In the genomic region with DNA sequence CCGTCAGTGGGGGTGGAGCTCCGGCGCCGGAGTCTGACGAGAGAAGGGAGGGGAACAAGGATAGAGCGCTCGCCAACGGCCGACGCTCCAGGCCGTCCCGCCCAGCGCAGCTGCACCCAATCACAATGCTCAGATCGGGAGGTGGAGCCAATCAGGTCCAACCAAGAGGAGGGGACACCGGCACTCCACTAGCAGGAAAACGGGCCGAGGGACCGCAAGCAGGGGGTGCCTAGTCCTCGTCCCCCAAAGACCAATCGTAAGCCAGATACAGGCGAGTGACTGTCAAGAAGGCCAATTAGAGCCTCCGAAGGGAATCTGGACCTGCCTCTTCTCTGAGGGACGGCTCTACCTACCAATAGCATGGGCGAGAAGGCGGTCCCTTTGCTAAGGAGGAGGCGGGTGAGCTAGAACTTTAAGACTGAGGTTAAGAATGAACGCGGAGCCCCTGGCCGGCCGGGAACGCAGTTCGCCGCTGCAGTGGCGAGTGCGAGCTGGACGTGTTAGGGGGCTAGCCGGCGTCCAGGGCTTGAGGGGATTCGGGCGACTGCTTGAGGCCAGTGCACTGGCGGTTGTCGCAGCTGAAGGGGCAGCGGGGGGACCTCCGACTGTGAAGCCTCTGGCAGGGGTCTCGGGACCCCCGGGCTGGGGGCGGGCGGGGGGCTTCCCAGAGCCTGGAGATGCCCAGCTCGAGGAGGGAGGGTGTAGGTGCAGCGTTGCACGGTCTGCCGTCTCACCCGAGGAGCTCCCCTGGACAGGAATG, we compare ENCODE assay signal across 8 cellular contexts. TPM values are rescaled to one million over a fixed set of nuclear protein-coding genes. Genes with fewer than 3 reads are reported as not detected.
A peak's percentile ranks its signal among the peaks of the same experiment; 100 is the strongest.
DNase-seq lines count a peak whose midpoint lies in the region; ATAC-seq and TF ChIP-seq lines count a peak whose summit lies in the region.

A gene with protein sequence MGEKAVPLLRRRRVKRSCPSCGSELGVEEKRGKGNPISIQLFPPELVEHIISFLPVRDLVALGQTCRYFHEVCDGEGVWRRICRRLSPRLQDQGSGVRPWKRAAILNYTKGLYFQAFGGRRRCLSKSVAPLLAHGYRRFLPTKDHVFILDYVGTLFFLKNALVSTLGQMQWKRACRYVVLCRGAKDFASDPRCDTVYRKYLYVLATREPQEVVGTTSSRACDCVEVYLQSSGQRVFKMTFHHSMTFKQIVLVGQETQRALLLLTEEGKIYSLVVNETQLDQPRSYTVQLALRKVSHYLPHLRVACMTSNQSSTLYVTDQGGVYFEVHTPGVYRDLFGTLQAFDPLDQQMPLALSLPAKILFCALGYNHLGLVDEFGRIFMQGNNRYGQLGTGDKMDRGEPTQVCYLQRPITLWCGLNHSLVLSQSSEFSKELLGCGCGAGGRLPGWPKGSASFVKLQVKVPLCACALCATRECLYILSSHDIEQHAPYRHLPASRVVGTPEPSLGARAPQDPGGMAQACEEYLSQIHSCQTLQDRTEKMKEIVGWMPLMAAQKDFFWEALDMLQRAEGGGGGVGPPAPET (plus strand): TSS at position 63 of the 760 bp plus-strand sequence. CDS start 298 bp downstream, at position 361.

- H3K9me3 Mint-ChIP-seq in progenitor cell of endocrine pancreas (ENCODE audit: low read depth), result no peaks in the 10 kb centered on the region

- H3K9me3 ChIP-seq in T-helper 17 cell (ENCODE audit: control insufficient read depth, low read length, poor library complexity, severe bottlenecking) (no peaks in the 10 kb centered on the region), upper lobe of right lung (no peaks in the 10 kb centered on the region)

- H3K36me3 ChIP-seq in upper lobe of right lung, result peaks cover 17% of the 10 kb centered on the region

- H3K36me3 Mint-ChIP-seq in T-helper 17 cell (ENCODE audit: low read depth) (peaks cover 6% of the 10 kb centered on the region), progenitor cell of endocrine pancreas (ENCODE audit: insufficient read depth) (no peaks in the 10 kb centered on the region)

- H3K4me3 ChIP-seq in upper lobe of right lung, result peak within 1 kb of the TSS; percentile 98

- no peaks in the 10 kb centered on the region for H3K27me3 ChIP-seq in upper lobe of right lung

- peak; percentile 76 for ATAC-seq in GM18499 (IDR thresholded peaks at IDR 0.05; ENCODE audit: insufficient read depth, unreplicated experiment)
- ATAC-seq in HG02938 (IDR thresholded peaks at IDR 0.05; ENCODE audit: unreplicated experiment), result peak; percentile 91
- peak; percentile 85 for ATAC-seq in T-helper 17 cell
- peak; percentile 90 for ATAC-seq in left ventricle myocardium superior
- ATAC-seq in upper lobe of right lung, result peak; percentile 89

- H3K27ac Mint-ChIP-seq in T-helper 17 cell (peak within 1 kb of the TSS; percentile 98), progenitor cell of endocrine pancreas (peak within 1 kb of the TSS; percentile 98)

- intact Hi-C loops in left ventricle myocardium superior (cut with micrococcal nuclease) (no loop called here), upper lobe of right lung (cut with DNase I) (no loop called here)

- DNase-seq in NCI-H1694 treated with DMSO at 0.1 percent for 48 hours (lab: John Stamatoyannopoulos, UW) (peak; percentile 99), T-helper 17 cell (peak; percentile 97 to 99 (median 98)), anterior cingulate cortex (lab: John Stamatoyannopoulos, UW) (peak; percentile 95 to 100 (median 100)), left ventricle myocardium superior (peak; percentile 99), progenitor cell of endocrine pancreas (ENCODE audit: low spot score, unreplicated experiment) (peak; percentile 98), upper lobe of right lung (peak; percentile 100)

- H3K4me1 ChIP-seq in upper lobe of right lung, result peaks cover 39% of the 10 kb centered on the region

- H3K4me3 Mint-ChIP-seq in T-helper 17 cell (peak within 1 kb of the TSS; percentile 99), progenitor cell of endocrine pancreas (ENCODE audit: low read depth) (peak within 1 kb of the TSS; percentile 94)

- peaks cover 30% of the 10 kb centered on the region for H3K4me1 Mint-ChIP-seq in T-helper 17 cell
- H3K4me1 Mint-ChIP-seq in progenitor cell of endocrine pancreas (ENCODE audit: low read depth), result peaks cover 34% of the 10 kb centered on the region

- H3K27me3 Mint-ChIP-seq in T-helper 17 cell (no peaks in the 10 kb centered on the region), progenitor cell of endocrine pancreas (peaks cover 6% of the 10 kb centered on the region)

- H3K27ac ChIP-seq in upper lobe of right lung, result peak within 1 kb of the TSS; percentile 99

- no peak for TF ChIP-seq CTCF in progenitor cell of endocrine pancreas (IDR thresholded peaks at IDR 0.05; ENCODE audit: unreplicated experiment)
- TF ChIP-seq CTCF in upper lobe of right lung (IDR thresholded peaks at IDR 0.05), result no peak

RNA-seq across cellular contexts. Expression of the gene that starts here (rescaled TPM):
- total RNA-seq in T-helper 17 cell (under 1 TPM; 0.31 to 0.70 TPM), left ventricle myocardium superior (0.77 TPM), progenitor cell of endocrine pancreas (0.41 and 1.2 TPM in 2 replicates), upper lobe of right lung (1.4 TPM)

Comparison
In these comparisons a context has a peak if more than half of its experiments do, and no peak if none do; other contexts are left out.
1. Peak in every context shown above with its lines: DNase-seq, ATAC-seq, H3K4me3 ChIP-seq and H3K27ac ChIP-seq.
2. Peak in DNase-seq and ATAC-seq in T-helper 17 cell; RNA of the gene not detected or under 1 TPM.
3. Peak in DNase-seq and ATAC-seq in left ventricle myocardium superior; RNA of the gene not detected or under 1 TPM.